In the genomic region with DNA sequence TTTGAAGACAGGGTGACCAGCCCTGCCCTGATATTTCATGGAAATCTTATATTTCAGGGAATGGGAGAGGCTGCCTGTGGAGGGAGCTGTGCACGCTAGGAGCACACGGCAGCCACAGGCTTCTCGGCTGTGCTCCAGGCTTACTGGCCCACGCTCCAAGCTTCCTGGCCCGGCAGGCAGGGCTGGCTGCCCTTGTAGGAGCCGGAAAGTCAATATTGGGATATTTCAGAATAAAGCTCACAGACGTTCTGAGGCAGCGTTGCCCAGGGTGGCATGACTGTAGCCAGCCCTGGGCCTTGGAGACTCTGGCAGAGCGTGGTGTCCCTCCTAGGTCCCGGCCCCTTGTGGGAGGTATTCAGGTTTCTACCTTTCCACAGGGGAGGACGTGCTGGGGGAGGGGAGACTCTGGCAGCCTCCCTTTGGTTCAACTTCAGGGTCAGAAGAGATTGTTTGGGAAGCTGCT, we compare ENCODE assay signal across 16 cellular contexts.
DNase-seq lines count a peak whose midpoint lies in the region; ATAC-seq and TF ChIP-seq lines count a peak whose summit lies in the region.
"Had no signal": no experiment of that assay in that cellular context is flagged by ENCODE, and none has a peak within 500 bp of the region (broad histone marks: within the 10 kb centered on the region; RNA-seq: fewer than 3 reads in every experiment).

No MANE protein-coding gene starts in this region.

- no peak overlapping the region for H4K8ac ChIP-seq in neuronal stem cell (ENCODE audit: low read depth, low read length)

- no peaks in the 10 kb centered on the region for H3K9me3 ChIP-seq in right atrium auricular region
- H3K9me3 ChIP-seq in neuronal stem cell (replicated peaks in 1 of 2; ENCODE audit: control insufficient read depth in 2 of 2, insufficient read depth in 1 of 2, low read depth in 1 of 2, low read length in 2 of 2) = no peaks in the 10 kb centered on the region
- H3K9me3 ChIP-seq in aorta (ENCODE audit: control insufficient read depth, low read length) = no peaks in the 10 kb centered on the region
- H3K9me3 ChIP-seq: lower lobe of right lung had no signal

- no peak overlapping the region for H3K4me2 ChIP-seq in neuronal stem cell (ENCODE audit: insufficient read depth, low read length, poor library complexity, severe bottlenecking)

- CTCF ChIA-PET in Calu3 (lab: Charles Lee) = no interaction called here

- no peaks in the 10 kb centered on the region for H3K36me3 Mint-ChIP-seq in Calu3 (ENCODE audit: insufficient read depth, unreplicated experiment)

- peak overlapping the region; percentile 89 for H2BK15ac ChIP-seq in neuronal stem cell (ENCODE audit: low read length)

- no peaks in the 10 kb centered on the region for H3K27me3 ChIP-seq in right atrium auricular region
- H3K27me3 ChIP-seq in neuronal stem cell (ENCODE audit: control insufficient read depth in 3 of 3, insufficient read depth in 3 of 3, low read depth in 1 of 3, low read length in 3 of 3) = no peaks in the 10 kb centered on the region
- no peaks in the 10 kb centered on the region for H3K27me3 ChIP-seq in aorta (ENCODE audit: control insufficient read depth in 1 of 2, insufficient read depth in 2 of 2, low read length in 1 of 2)
- H3K27me3 ChIP-seq: cardiac muscle cell had no signal

- no peaks in the 10 kb centered on the region for H3K79me1 ChIP-seq in neuronal stem cell (ENCODE audit: low read depth, low read length)

- no peak overlapping the region for H3K27ac ChIP-seq in right atrium auricular region
- no peak overlapping the region for H3K27ac ChIP-seq in neuronal stem cell (replicated peaks; ENCODE audit: low read length)
- no peak overlapping the region for H3K27ac ChIP-seq in aorta (ENCODE audit: low read depth in 1 of 2, low read length in 2 of 2)
- H3K27ac ChIP-seq: cardiac muscle cell, lower lobe of right lung had no signal

- H3K9ac ChIP-seq in neuronal stem cell (ENCODE audit: low read depth, low read length, poor library complexity) = no peak overlapping the region

- WGBS in neuronal stem cell (ENCODE audit: extremely low coverage in 2 of 2, insufficient read length in 2 of 2, insufficient replicate concordance in 1 of 2), 2 donors = no CpG with 5 or more reads among the region's 11 CpGs
- WGBS in aorta, 2 donors = 35 to 41% methylated on average over 11 of the region's 11 CpGs

- no peak overlapping the region for H2AFZ ChIP-seq in neuronal stem cell (ENCODE audit: low read length)

- no TSS peak for BruUV-seq in Calu3 (replicated peaks; lab: Mats Ljungman, UMichigan)

- no peak overlapping the region for H3K4me3 Mint-ChIP-seq in Calu3 (ENCODE audit: low read depth, unreplicated experiment)
- H3K4me3 Mint-ChIP-seq: activated naive CD4-positive, alpha-beta T cell treated with anti-CD3 and anti-CD28 coated beads for 36 hours; HFFc6 had no signal

- no peak overlapping the region for H2BK120ac ChIP-seq in neuronal stem cell (ENCODE audit: low read depth, low read length)

- H3K4me3 ChIP-seq in right atrium auricular region (no peak overlapping the region), fibroblast of the aortic adventitia (ENCODE audit: low read depth, low read length) (no peak overlapping the region), neuronal stem cell (ENCODE audit: low read length in 2 of 2) (no peak overlapping the region), aorta (ENCODE audit: low read length in 2 of 2) (no peak overlapping the region)
- H3K4me3 ChIP-seq: cardiac muscle cell, lower lobe of right lung had no signal

- H2BK5ac ChIP-seq in neuronal stem cell (ENCODE audit: low read length) = no peak overlapping the region

- intact Hi-C loops in Right ventricle myocardium superior (cut with DNase I) (no loop called here), aorta (cut with DNase I) (loop anchor here (10.0 kb wide), 2 partner anchors 86 to 186 kb away; no protein-coding TSS in a partner anchor), Calu3 (cut with micrococcal nuclease; ENCODE audit: unreplicated experiment) (loop anchor here (10.0 kb wide), 1 partner anchor 196 kb away; no protein-coding TSS in a partner anchor)

- H3K14ac ChIP-seq in neuronal stem cell (ENCODE audit: low read length) = no peak overlapping the region

- TF ChIP-seq CTCF in right atrium auricular region (IDR thresholded peaks at IDR 0.05) (peak in 1 of 2 donors; percentile 29), fibroblast of the aortic adventitia (IDR thresholded peaks at IDR 0.05; ENCODE audit: insufficient read depth, low read length) (peak; percentile 53), Calu3 (IDR thresholded peaks at IDR 0.05; ENCODE audit: unreplicated experiment) (no peak)

- no peaks in the 10 kb centered on the region for H3K27me3 Mint-ChIP-seq in Calu3 (ENCODE audit: unreplicated experiment)

- peak overlapping the region; percentile 73 for H3K23ac ChIP-seq in neuronal stem cell (ENCODE audit: low read depth, low read length, poor library complexity)

- H2BK12ac ChIP-seq in neuronal stem cell (ENCODE audit: low read length) = no peak overlapping the region

- no peaks in the 10 kb centered on the region for H3K9me3 Mint-ChIP-seq in Calu3 (ENCODE audit: low read depth, unreplicated experiment)
- H3K9me3 Mint-ChIP-seq: activated naive CD4-positive, alpha-beta T cell treated with anti-CD3 and anti-CD28 coated beads for 36 hours; HFFc6 had no signal

- no peak overlapping the region for H3K18ac ChIP-seq in neuronal stem cell (ENCODE audit: low read length)

- H2AK5ac ChIP-seq in neuronal stem cell (ENCODE audit: low read depth, low read length) = no peak overlapping the region

- no peaks in the 10 kb centered on the region for H3K4me1 Mint-ChIP-seq in Calu3 (ENCODE audit: low read depth, unreplicated experiment)

- H3K4ac ChIP-seq in neuronal stem cell (ENCODE audit: low read length) = no peak overlapping the region

- H3K36me3 ChIP-seq in right atrium auricular region (no peaks in the 10 kb centered on the region), neuronal stem cell (replicated peaks in 1 of 2; ENCODE audit: control insufficient read depth in 2 of 2, insufficient read depth in 2 of 2, low read length in 2 of 2) (no peaks in the 10 kb centered on the region), aorta (ENCODE audit: control insufficient read depth in 1 of 2, insufficient read depth in 2 of 2, low read length in 1 of 2) (no peaks in the 10 kb centered on the region)
- H3K36me3 ChIP-seq: cardiac muscle cell, lower lobe of right lung had no signal

- ATAC-seq in Right ventricle myocardium superior (ENCODE audit: poor library complexity) = peak; percentile 68
- ATAC-seq in aorta (ENCODE audit: low FRiP score) = peak; percentile 65
- ATAC-seq: lower lobe of right lung had no signal

- no peak overlapping the region for H3K27ac Mint-ChIP-seq in Calu3 (ENCODE audit: unreplicated experiment)
- H3K27ac Mint-ChIP-seq: activated naive CD4-positive, alpha-beta T cell treated with anti-CD3 and anti-CD28 coated beads for 36 hours; HFFc6 had no signal

- H4K91ac ChIP-seq in neuronal stem cell (ENCODE audit: low read depth, low read length, poor library complexity) = no peak overlapping the region

- H3K4me1 ChIP-seq in right atrium auricular region (peaks cover 0 to 8% of the 10 kb centered on the region in 2 donors), neuronal stem cell (ENCODE audit: control insufficient read depth in 2 of 2, insufficient read depth in 1 of 2, low read depth in 1 of 2, low read length in 2 of 2) (peaks cover under 1 to 11% of the 10 kb centered on the region in 2 donors), aorta (ENCODE audit: control insufficient read depth in 1 of 2, insufficient read depth in 2 of 2, low read length in 2 of 2) (no peaks in the 10 kb centered on the region)

- DNase-seq in Right ventricle myocardium superior = peak; percentile 71
- DNase-seq in right atrium auricular region (ENCODE audit: low spot score) = no peak
- peak; percentile 76 for DNase-seq in fibroblast of the aortic adventitia (ENCODE audit: low read depth)
- DNase-seq in neuronal stem cell (ENCODE audit: low spot score) = no peak
- peak; percentile 69 to 78 for DNase-seq in aorta
- no peak for DNase-seq in NK-92 (lab: John Stamatoyannopoulos, UW; ENCODE audit: unreplicated experiment)
- DNase-seq in Calu3 = no peak
- DNase-seq in SW480 (ENCODE audit: low spot score) = no peak
- DNase-seq: activated CD8-positive, alpha-beta memory T cell treated with anti-CD3 and anti-CD28 coated beads for 24 hours; activated naive CD4-positive, alpha-beta T cell treated with anti-CD3 and anti-CD28 coated beads for 36 hours; DMS79 treated with DMSO at 0.1 percent for 48 hours; HFFc6; lower lobe of right lung; NCI-H1930; NK-92 treated with Interleukin-12 subunit alpha and Interleukin-12 subunit beta, amount 100 ng/mL, for 24 hours had no signal

Comparison
In these comparisons a context has a peak if more than half of its experiments do, and no peak if none do; other contexts are left out.
1. DNase-seq: peak in Right ventricle myocardium superior (single experiment), fibroblast of the aortic adventitia (single experiment) and aorta (2 of 2); none in right atrium auricular region (single experiment), neuronal stem cell (single experiment), NK-92 (single experiment), Calu3 (single experiment) and SW480 (single experiment).